Comparison of ENCODE assay signal across 1 cellular context in the genomic region with DNA sequence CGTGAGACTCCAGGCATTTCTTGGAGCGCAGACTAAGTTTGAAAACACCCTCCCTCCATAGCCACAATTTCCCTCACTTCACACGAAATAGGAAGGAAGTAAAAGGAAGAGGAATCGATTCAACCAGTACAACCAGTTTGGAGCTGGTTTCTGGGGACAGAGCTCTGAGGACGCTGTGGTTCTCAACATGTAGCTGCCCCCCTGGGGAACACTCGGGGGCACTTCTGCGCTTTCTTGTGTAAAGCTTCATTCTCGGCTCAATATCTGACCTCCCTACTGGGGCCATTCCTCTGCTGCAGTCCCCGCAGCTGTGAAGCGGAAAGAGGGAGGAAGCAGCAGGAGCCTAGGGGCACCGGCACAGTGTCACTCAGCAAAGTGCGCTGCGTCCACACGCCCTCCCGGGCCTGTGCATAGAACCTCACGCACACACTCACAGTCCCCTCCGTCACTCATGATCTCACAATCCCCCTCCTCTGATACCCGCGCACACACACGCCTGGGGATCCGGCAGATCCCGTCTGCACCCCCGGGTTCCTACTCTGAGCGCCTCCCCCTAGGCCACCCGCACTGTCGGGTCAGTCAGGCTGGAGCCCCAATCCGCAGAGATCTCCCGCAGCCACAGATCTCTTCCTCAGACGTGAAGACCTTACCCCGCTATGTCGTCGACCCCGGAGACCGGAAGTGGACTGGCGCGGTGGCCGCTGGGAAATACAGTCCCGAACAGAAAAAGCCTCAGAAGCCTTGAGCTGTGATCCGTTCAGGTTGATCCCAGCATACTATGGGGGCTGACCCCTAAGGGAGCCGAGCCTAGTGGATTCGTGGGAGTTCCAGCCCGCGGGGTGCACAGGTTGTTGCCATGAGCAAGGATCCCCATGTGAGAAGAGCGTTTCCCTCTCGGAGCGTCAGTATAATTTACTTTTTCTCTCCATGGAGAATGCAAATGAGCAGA.
TF ChIP-seq lines count a peak whose summit lies in the region.

TSS of gene ZNF780A (minus strand) at position 688 of the 949 bp plus-strand sequence. CDS start 6,190 bp downstream, outside the sequence.

TF ChIP-seq in HEK293, 187 proteins besides CTCF, POLR2A, EP300 and RAD21 (continued from another document):
- 0 out of 2 replicates have a peak, but pooled peaks have one; percentile 30 for TF ChIP-seq ZNF639 (tag by site-specific recombination; IDR thresholded peaks at IDR 0.05)
- TF ChIP-seq RBAK (tag by site-specific recombination; IDR thresholded peaks at IDR 0.05), result 0 out of 2 replicates have a peak, but pooled peaks have one; percentile 61
- no peak for TF ChIP-seq SETDB1 (IDR thresholded peaks at IDR 0.05; ENCODE audit: insufficient read length, low read length)
- no peak for TF ChIP-seq ZNF23 (tag by site-specific recombination; IDR thresholded peaks at IDR 0.05; ENCODE audit: borderline replicate concordance)
- no peak for TF ChIP-seq AEBP2 (tag by site-specific recombination; IDR thresholded peaks at IDR 0.05; ENCODE audit: borderline replicate concordance)
- TF ChIP-seq ZFP41 (tag by site-specific recombination; IDR thresholded peaks at IDR 0.05; ENCODE audit: borderline replicate concordance), result no peak
- TF ChIP-seq, protein P1, sequence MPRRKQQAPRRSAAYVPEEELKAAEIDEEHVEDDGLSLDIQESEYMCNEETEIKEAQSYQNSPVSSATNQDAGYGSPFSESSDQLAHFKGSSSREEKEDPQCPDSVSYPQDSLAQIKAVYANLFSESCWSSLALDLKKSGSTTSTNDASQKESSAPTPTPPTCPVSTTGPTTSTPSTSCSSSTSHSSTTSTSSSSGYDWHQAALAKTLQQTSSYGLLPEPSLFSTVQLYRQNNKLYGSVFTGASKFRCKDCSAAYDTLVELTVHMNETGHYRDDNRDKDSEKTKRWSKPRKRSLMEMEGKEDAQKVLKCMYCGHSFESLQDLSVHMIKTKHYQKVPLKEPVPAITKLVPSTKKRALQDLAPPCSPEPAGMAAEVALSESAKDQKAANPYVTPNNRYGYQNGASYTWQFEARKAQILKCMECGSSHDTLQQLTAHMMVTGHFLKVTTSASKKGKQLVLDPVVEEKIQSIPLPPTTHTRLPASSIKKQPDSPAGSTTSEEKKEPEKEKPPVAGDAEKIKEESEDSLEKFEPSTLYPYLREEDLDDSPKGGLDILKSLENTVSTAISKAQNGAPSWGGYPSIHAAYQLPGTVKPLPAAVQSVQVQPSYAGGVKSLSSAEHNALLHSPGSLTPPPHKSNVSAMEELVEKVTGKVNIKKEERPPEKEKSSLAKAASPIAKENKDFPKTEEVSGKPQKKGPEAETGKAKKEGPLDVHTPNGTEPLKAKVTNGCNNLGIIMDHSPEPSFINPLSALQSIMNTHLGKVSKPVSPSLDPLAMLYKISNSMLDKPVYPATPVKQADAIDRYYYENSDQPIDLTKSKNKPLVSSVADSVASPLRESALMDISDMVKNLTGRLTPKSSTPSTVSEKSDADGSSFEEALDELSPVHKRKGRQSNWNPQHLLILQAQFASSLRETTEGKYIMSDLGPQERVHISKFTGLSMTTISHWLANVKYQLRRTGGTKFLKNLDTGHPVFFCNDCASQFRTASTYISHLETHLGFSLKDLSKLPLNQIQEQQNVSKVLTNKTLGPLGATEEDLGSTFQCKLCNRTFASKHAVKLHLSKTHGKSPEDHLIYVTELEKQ (tag by site-specific recombination; IDR thresholded peaks at IDR 0.05; ENCODE audit: borderline replicate concordance), result peak; percentile 8; the same call in 1 of the 2 replicates
- no peak for TF ChIP-seq ZNF658 (tag by site-specific recombination; IDR thresholded peaks at IDR 0.05)
- peak; percentile 61; the same call in 1 of the 2 replicates for TF ChIP-seq TRIM28 (IDR thresholded peaks at IDR 0.05; ENCODE audit: borderline replicate concordance, low read length)
- peak; percentile 98 for TF ChIP-seq BCL11B (tag by site-specific recombination; IDR thresholded peaks at IDR 0.05; ENCODE audit: low read depth)
- peak; percentile 28; the same call in 1 of the 2 replicates for TF ChIP-seq ZNF623 (tag by site-specific recombination; IDR thresholded peaks at IDR 0.05)
- TF ChIP-seq, protein P2, sequence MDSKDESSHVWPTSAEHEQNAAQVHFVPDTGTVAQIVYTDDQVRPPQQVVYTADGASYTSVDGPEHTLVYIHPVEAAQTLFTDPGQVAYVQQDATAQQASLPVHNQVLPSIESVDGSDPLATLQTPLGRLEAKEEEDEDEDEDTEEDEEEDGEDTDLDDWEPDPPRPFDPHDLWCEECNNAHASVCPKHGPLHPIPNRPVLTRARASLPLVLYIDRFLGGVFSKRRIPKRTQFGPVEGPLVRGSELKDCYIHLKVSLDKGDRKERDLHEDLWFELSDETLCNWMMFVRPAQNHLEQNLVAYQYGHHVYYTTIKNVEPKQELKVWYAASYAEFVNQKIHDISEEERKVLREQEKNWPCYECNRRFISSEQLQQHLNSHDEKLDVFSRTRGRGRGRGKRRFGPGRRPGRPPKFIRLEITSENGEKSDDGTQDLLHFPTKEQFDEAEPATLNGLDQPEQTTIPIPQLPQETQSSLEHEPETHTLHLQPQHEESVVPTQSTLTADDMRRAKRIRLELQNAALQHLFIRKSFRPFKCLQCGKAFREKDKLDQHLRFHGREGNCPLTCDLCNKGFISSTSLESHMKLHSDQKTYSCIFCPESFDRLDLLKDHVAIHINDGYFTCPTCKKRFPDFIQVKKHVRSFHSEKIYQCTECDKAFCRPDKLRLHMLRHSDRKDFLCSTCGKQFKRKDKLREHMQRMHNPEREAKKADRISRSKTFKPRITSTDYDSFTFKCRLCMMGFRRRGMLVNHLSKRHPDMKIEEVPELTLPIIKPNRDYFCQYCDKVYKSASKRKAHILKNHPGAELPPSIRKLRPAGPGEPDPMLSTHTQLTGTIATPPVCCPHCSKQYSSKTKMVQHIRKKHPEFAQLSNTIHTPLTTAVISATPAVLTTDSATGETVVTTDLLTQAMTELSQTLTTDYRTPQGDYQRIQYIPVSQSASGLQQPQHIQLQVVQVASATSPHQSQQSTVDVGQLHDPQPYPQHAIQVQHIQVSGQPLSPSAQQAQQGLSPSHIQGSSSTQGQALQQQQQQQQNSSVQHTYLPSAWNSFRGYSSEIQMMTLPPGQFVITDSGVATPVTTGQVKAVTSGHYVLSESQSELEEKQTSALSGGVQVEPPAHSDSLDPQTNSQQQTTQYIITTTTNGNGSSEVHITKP (tag by site-specific recombination; IDR thresholded peaks at IDR 0.05), result peak; percentile 85
- no peak for TF ChIP-seq GFI1B (tag by site-specific recombination; IDR thresholded peaks at IDR 0.05)
- TF ChIP-seq ZNF114 (tag by site-specific recombination; IDR thresholded peaks at IDR 0.05), result no peak
- TF ChIP-seq KLF9 (tag by site-specific recombination; IDR thresholded peaks at IDR 0.05; ENCODE audit: low read depth), result peak; percentile 74; the same call in 1 of the 2 replicates
- TF ChIP-seq ZSCAN23 (tag by site-specific recombination; IDR thresholded peaks at IDR 0.05), result 0 out of 2 replicates have a peak, but pooled peaks have one; percentile 54
- no peak for TF ChIP-seq ZNF155 (tag by site-specific recombination; IDR thresholded peaks at IDR 0.05)
- TF ChIP-seq ZNF791 (tag by site-specific recombination; IDR thresholded peaks at IDR 0.05), result no peak
- TF ChIP-seq ZNF585B (tag by site-specific recombination; IDR thresholded peaks at IDR 0.05), result no peak; the same call in 1 of the 2 replicates
- TF ChIP-seq ZNF707 (tag by site-specific recombination; IDR thresholded peaks at IDR 0.05), result no peak
